ENCODE assay signal across 15 cellular contexts in genomic region chr19:38912600-38913514, GRCh38. TPM values are rescaled to one million over a fixed set of nuclear protein-coding genes. Genes with fewer than 3 reads are reported as not detected.
DNase-seq lines count a peak whose midpoint lies in the region; ATAC-seq and TF ChIP-seq lines count a peak whose summit lies in the region.
"Had no signal": no experiment of that assay in that cellular context is flagged by ENCODE, and none has a peak within 500 bp of the region (broad histone marks: within the 10 kb centered on the region; RNA-seq: fewer than 3 reads in every experiment).

No MANE protein-coding gene starts in this region.

- no peak overlapping the region for H2BK120ac ChIP-seq in IMR-90 (ENCODE audit: low read depth, low read length)

- H3K79me1 ChIP-seq in IMR-90 (ENCODE audit: low read depth in 1 of 2, low read length in 2 of 2): no peaks in the 10 kb centered on the region

- TF ChIP-seq CTCF in IMR-90 (conservative IDR thresholded peaks at IDR 0.05; ENCODE audit: low read depth, low read length) (no peak), natural killer cell (IDR thresholded peaks at IDR 0.05) (no peak)
- no peak for TF ChIP-seq CTCF in activated CD8-positive, alpha-beta T cell treated with anti-CD3 and anti-CD28 coated beads for 36 hours (IDR thresholded peaks at IDR 0.05)

- TF ChIP-seq POLR2A in IMR-90 (IDR thresholded peaks at IDR 0.05; ENCODE audit: low read depth, low read length): no peak

- H4K20me1 ChIP-seq in IMR-90 (ENCODE audit: insufficient read depth, low read length): no peaks in the 10 kb centered on the region; the same call in 1 of the 2 replicates

- peaks cover 4% of the 10 kb centered on the region; the same call in 1 of the 2 replicates for H3K27me3 ChIP-seq in IMR-90 (ENCODE audit: control insufficient read depth, insufficient read depth, low read length)
- H3K27me3 ChIP-seq: suprapubic skin had no signal

- no peak overlapping the region for H3K14ac ChIP-seq in IMR-90 (replicated peaks; ENCODE audit: low read depth, low read length)

- no peak overlapping the region for H3K27ac ChIP-seq in IMR-90 (ENCODE audit: insufficient read depth, low read length)
- H3K27ac ChIP-seq: gastroesophageal sphincter, parathyroid adenoma, suprapubic skin had no signal

- peaks cover 11% of the 10 kb centered on the region for H3K36me3 Mint-ChIP-seq in activated CD8-positive, alpha-beta T cell treated with anti-CD3 and anti-CD28 coated beads for 36 hours (ENCODE audit: low read depth)
- H3K36me3 Mint-ChIP-seq in natural killer cell: no peaks in the 10 kb centered on the region

- H3K27me3 Mint-ChIP-seq in activated CD8-positive, alpha-beta T cell treated with anti-CD3 and anti-CD28 coated beads for 36 hours: no peaks in the 10 kb centered on the region
- H3K27me3 Mint-ChIP-seq in natural killer cell (ENCODE audit: low read depth in 2 of 2): no peaks in the 10 kb centered on the region

- H3K4ac ChIP-seq in IMR-90 (ENCODE audit: low read depth, low read length): no peak overlapping the region

- H2AK9ac ChIP-seq in IMR-90 (replicated peaks; ENCODE audit: low read depth, low read length, poor library complexity): no peak overlapping the region

- no TSS peak for BruUV-seq in IMR-90 (replicated peaks; lab: Mats Ljungman, UMichigan)

- POLR2A ChIA-PET in IMR-90 (lab: Charles Lee; ENCODE audit: unreplicated experiment): interaction anchor here (0.6 kb wide), 1 partner anchor 20 kb away, joined by 3 read pairs; no protein-coding TSS in a partner anchor
- POLR2A ChIA-PET in activated CD8-positive, alpha-beta T cell treated with anti-CD3 and anti-CD28 coated beads for 36 hours (lab: Charles Lee): interaction anchor here (0.8 to 1.5 kb wide), 2 partner anchors 12 kb away, joined by 5 to 6 read pairs; partner anchors contain the start of gene NFKBIB

- peak; percentile 19 for DNase-seq in activated CD4-positive, alpha-beta T cell treated with anti-CD3 and anti-CD28 coated beads for 48 hours
- DNase-seq in activated CD4-positive, alpha-beta T cell treated with anti-CD3 and anti-CD28 coated beads, Interleukin-2, amount 50 U/mL, for 1 hour: no peak
- DNase-seq in IMR-90 (no peak), natural killer cell (no peak), C1 segment of cervical spinal cord (lab: John Stamatoyannopoulos, UW) (no peak)
- DNase-seq in activated CD8-positive, alpha-beta T cell treated with anti-CD3 and anti-CD28 coated beads for 36 hours: peak; percentile 45
- DNase-seq: activated naive CD4-positive, alpha-beta T cell treated with anti-CD3 and anti-CD28 coated beads, Interleukin-2, amount 50 U/mL, for 16 hours; Calu3; NCI-H1092 had no signal

- peaks cover 5% of the 10 kb centered on the region for H3K36me3 ChIP-seq in IMR-90 (ENCODE audit: control insufficient read depth, insufficient read depth, low read length)

- dilution Hi-C loops in IMR-90 (cut with HindIII; ENCODE audit: low sequenced_read_pairs, unreplicated experiment): no loop called here

- CTCF ChIA-PET in IMR-90 (lab: Yijun Ruan, JAX): no interaction called here
- CTCF ChIA-PET in activated CD8-positive, alpha-beta T cell treated with anti-CD3 and anti-CD28 coated beads for 36 hours (lab: Charles Lee): interaction anchor here (1.3 kb wide), 1 partner anchor 17 kb away, joined by 6 read pairs; the partner anchor contains the start of genes MRPS12 and SARS2

- ATAC-seq in IMR-90 (ENCODE audit: low read depth) (no peak), natural killer cell (peak in 1 of 3 donors; percentile 27), GM19397 (IDR thresholded peaks at IDR 0.05; ENCODE audit: unreplicated experiment) (no peak), HG03139 (IDR thresholded peaks at IDR 0.05; ENCODE audit: unreplicated experiment) (no peak)
- peak; percentile 59 for ATAC-seq in activated CD8-positive, alpha-beta T cell treated with anti-CD3 and anti-CD28 coated beads for 36 hours
- ATAC-seq: gastroesophageal sphincter had no signal

- no peak overlapping the region for H2AK5ac ChIP-seq in IMR-90 (ENCODE audit: low read depth, low read length)

- H3K56ac ChIP-seq in IMR-90 (ENCODE audit: extremely low read depth, insufficient read depth, low read length): no peak overlapping the region

- H3K9me3 ChIP-seq in IMR-90 (ENCODE audit: control insufficient read depth, insufficient read depth, low read length): no peaks in the 10 kb centered on the region
- H3K9me3 ChIP-seq: gastroesophageal sphincter, suprapubic skin had no signal

- WGBS in IMR-90 (ENCODE audit: extremely low coverage in 2 of 2, insufficient read length in 1 of 2), 2 experiments: 78% methylated on average over 3 of the region's 12 CpGs; no CpG with 5 or more reads in 1 of the 2 experiments

- no peaks in the 10 kb centered on the region for H3K4me1 ChIP-seq in IMR-90 (ENCODE audit: control insufficient read depth, insufficient read depth, low read length)
- H3K4me1 ChIP-seq: parathyroid adenoma, suprapubic skin had no signal

- H2BK5ac ChIP-seq in IMR-90 (ENCODE audit: low read depth, low read length, poor library complexity, severe bottlenecking): no peak overlapping the region

- peak overlapping the region; percentile 41 for H2AFZ ChIP-seq in IMR-90 (replicated peaks; ENCODE audit: low read length, poor library complexity)
- H2AFZ ChIP-seq: parathyroid adenoma had no signal

- H2BK20ac ChIP-seq in IMR-90 (ENCODE audit: low read depth, low read length): no peak overlapping the region

- H4K5ac ChIP-seq in IMR-90 (ENCODE audit: low read depth, low read length): no peak overlapping the region

- no peak for TF ChIP-seq RAD21 in IMR-90 (IDR thresholded peaks at IDR 0.05; ENCODE audit: low read length)

- H3K18ac ChIP-seq in IMR-90 (ENCODE audit: low read depth, low read length): no peak overlapping the region

- H3K4me3 ChIP-seq in IMR-90 (ENCODE audit: insufficient read depth, low read depth, low read length): no peak overlapping the region
- H3K4me3 ChIP-seq: gastroesophageal sphincter, smooth muscle cell, suprapubic skin had no signal

- no peak overlapping the region for H3K4me2 ChIP-seq in IMR-90 (ENCODE audit: low read depth, low read length)
- H3K4me2 ChIP-seq: smooth muscle cell had no signal

- peaks cover 22% of the 10 kb centered on the region for H3K4me1 Mint-ChIP-seq in activated CD8-positive, alpha-beta T cell treated with anti-CD3 and anti-CD28 coated beads for 36 hours (ENCODE audit: low read depth)
- peaks cover 16 to 32% of the 10 kb centered on the region in 2 donors for H3K4me1 Mint-ChIP-seq in natural killer cell

- H3K23ac ChIP-seq in IMR-90 (ENCODE audit: low read depth, low read length): no peak overlapping the region

- intact Hi-C loops in IMR-90 (cut with micrococcal nuclease): no loop called here
- intact Hi-C loops in activated CD8-positive, alpha-beta T cell treated with anti-CD3 and anti-CD28 coated beads for 36 hours (cut with micrococcal nuclease): no loop called here
- intact Hi-C loops in natural killer cell (cut with micrococcal nuclease): no loop called here

- no peaks in the 10 kb centered on the region for H3K9me1 ChIP-seq in IMR-90 (ENCODE audit: insufficient read depth, low read length)

- no peak overlapping the region for H4K91ac ChIP-seq in IMR-90 (ENCODE audit: insufficient read depth, low read depth, low read length)

- no peak overlapping the region for H3K4me3 Mint-ChIP-seq in activated CD8-positive, alpha-beta T cell treated with anti-CD3 and anti-CD28 coated beads for 36 hours
- no peak overlapping the region for H3K4me3 Mint-ChIP-seq in natural killer cell

- H4K8ac ChIP-seq in IMR-90 (ENCODE audit: low read depth in 2 of 2, low read length in 2 of 2): no peak overlapping the region

- no peak overlapping the region for H3K27ac Mint-ChIP-seq in activated CD8-positive, alpha-beta T cell treated with anti-CD3 and anti-CD28 coated beads for 36 hours
- H3K27ac Mint-ChIP-seq in natural killer cell: peak overlapping the region; percentile 36 to 63

- H2BK15ac ChIP-seq in IMR-90 (ENCODE audit: low read depth, low read length): no peak overlapping the region

- in situ Hi-C loops in IMR-90 (cut with MboI; ENCODE audit: low sequenced_read_pairs): loop anchor here (25.0 kb wide), 1 partner anchor 176 kb away; the partner anchor contains the start of gene CAPN12

- H3K9ac ChIP-seq in IMR-90 (ENCODE audit: low read depth, low read length): no peak overlapping the region
- H3K9ac ChIP-seq: parathyroid adenoma had no signal

- no peaks in the 10 kb centered on the region for H3K9me3 Mint-ChIP-seq in activated CD8-positive, alpha-beta T cell treated with anti-CD3 and anti-CD28 coated beads for 36 hours
- H3K9me3 Mint-ChIP-seq in natural killer cell: no peaks in the 10 kb centered on the region

RNA-seq across cellular contexts. Expression of gene CCER2, which starts 0.9 kb away (rescaled TPM):
- not detected in 2 replicates for total RNA-seq in IMR-90 (2012; rRNA removed)
- 0.19 and 0.22 TPM in 2 replicates for polyA plus RNA-seq in IMR-90 (2012; rRNA removed)
- not detected in 2 replicates for polyA plus RNA-seq in IMR-90 (2012; cell fraction: cytosol; rRNA removed)
- 1.3 and 1.5 TPM in 2 replicates for polyA plus RNA-seq in IMR-90 (2012; cell fraction: nucleus; rRNA removed; ENCODE audit: low replicate concordance)
- total RNA-seq in activated CD8-positive, alpha-beta T cell treated with anti-CD3 and anti-CD28 coated beads for 36 hours: under 1 TPM; 0.56 to 0.69 TPM
- total RNA-seq in natural killer cell: 1 to 10 TPM; 1.3 to 3.7 (median 2.3) TPM
- total RNA-seq: smooth muscle cell had no signal
- polyA plus RNA-seq: smooth muscle cell had no signal

RNA-seq across cellular contexts. Expression of gene NFKBIB, which starts 13.1 kb away (rescaled TPM):
- total RNA-seq in IMR-90 (2012; rRNA removed): 6.4 and 7.5 TPM in 2 replicates
- 25.5 and 36.2 TPM in 2 replicates for polyA plus RNA-seq in IMR-90 (2012; rRNA removed)
- 34.5 and 35.8 TPM in 2 replicates for polyA plus RNA-seq in IMR-90 (2012; cell fraction: cytosol; rRNA removed)
- 11.9 and 21.6 TPM in 2 replicates for polyA plus RNA-seq in IMR-90 (2012; cell fraction: nucleus; rRNA removed; ENCODE audit: low replicate concordance)
- 10 to 100 TPM; 56.5 to 57.9 TPM for total RNA-seq in activated CD8-positive, alpha-beta T cell treated with anti-CD3 and anti-CD28 coated beads for 36 hours
- total RNA-seq in natural killer cell: 100 to 1,000 TPM in 2 of 3 donors, 10 to 100 TPM in 1; 78.0 to 125 (median 118) TPM

RNA-seq across cellular contexts. Expression of gene SIRT2, which starts 13.4 kb away (rescaled TPM):
- total RNA-seq in IMR-90 (2012; rRNA removed) (37.5 and 43.0 TPM in 2 replicates), natural killer cell (100 to 1,000 TPM; 171 to 283 (median 208) TPM)
- 50.0 and 53.8 TPM in 2 replicates for polyA plus RNA-seq in IMR-90 (2012; rRNA removed)
- 40.9 and 52.4 TPM in 2 replicates for polyA plus RNA-seq in IMR-90 (2012; cell fraction: cytosol; rRNA removed)
- polyA plus RNA-seq in IMR-90 (2012; cell fraction: nucleus; rRNA removed; ENCODE audit: low replicate concordance): 123 and 126 TPM in 2 replicates
- total RNA-seq in activated CD8-positive, alpha-beta T cell treated with anti-CD3 and anti-CD28 coated beads for 36 hours: 10 to 100 TPM; 20.0 to 21.5 TPM

RNA-seq across cellular contexts. Expression of gene SARS2, which starts 17.7 kb away (rescaled TPM):
- 8.3 and 10.8 TPM in 2 replicates for total RNA-seq in IMR-90 (2012; rRNA removed)
- 33.4 and 40.3 TPM in 2 replicates for polyA plus RNA-seq in IMR-90 (2012; rRNA removed)
- 10.1 and 17.9 TPM in 2 replicates for polyA plus RNA-seq in IMR-90 (2012; cell fraction: cytosol; rRNA removed)
- polyA plus RNA-seq in IMR-90 (2012; cell fraction: nucleus; rRNA removed; ENCODE audit: low replicate concordance): 126 and 287 TPM in 2 replicates
- total RNA-seq in activated CD8-positive, alpha-beta T cell treated with anti-CD3 and anti-CD28 coated beads for 36 hours: 10 to 100 TPM; 43.4 to 48.6 TPM
- 10 to 100 TPM; 25.4 to 53.0 (median 38.9) TPM for total RNA-seq in natural killer cell

RNA-seq across cellular contexts. Expression of gene MRPS12, which starts 17.9 kb away (rescaled TPM):
- total RNA-seq in IMR-90 (2012; rRNA removed) (26.4 and 26.7 TPM in 2 replicates), natural killer cell (10 to 100 TPM; 25.3 to 27.8 (median 26.7) TPM)
- 75.4 and 97.4 TPM in 2 replicates for polyA plus RNA-seq in IMR-90 (2012; rRNA removed)
- 45.7 and 79.8 TPM in 2 replicates for polyA plus RNA-seq in IMR-90 (2012; cell fraction: cytosol; rRNA removed)
- 20.4 and 41.5 TPM in 2 replicates for polyA plus RNA-seq in IMR-90 (2012; cell fraction: nucleus; rRNA removed; ENCODE audit: low replicate concordance)
- total RNA-seq in activated CD8-positive, alpha-beta T cell treated with anti-CD3 and anti-CD28 coated beads for 36 hours: 10 to 100 TPM; 80.1 to 81.2 TPM

Comparison
In these comparisons a context has a peak if more than half of its experiments do, and no peak if none do; other contexts are left out.
1. DNase-seq: peak in activated CD4-positive, alpha-beta T cell treated with anti-CD3 and anti-CD28 coated beads for 48 hours (single experiment) and activated CD8-positive, alpha-beta T cell treated with anti-CD3 and anti-CD28 coated beads for 36 hours (single experiment); none in activated CD4-positive, alpha-beta T cell treated with anti-CD3 and anti-CD28 coated beads, Interleukin-2, amount 50 U/mL, for 1 hour (single experiment), IMR-90 (single experiment), natural killer cell (single experiment) and C1 segment of cervical spinal cord (0 of 14).